ENCODE assay signal across 1 cellular context in the genomic region with DNA sequence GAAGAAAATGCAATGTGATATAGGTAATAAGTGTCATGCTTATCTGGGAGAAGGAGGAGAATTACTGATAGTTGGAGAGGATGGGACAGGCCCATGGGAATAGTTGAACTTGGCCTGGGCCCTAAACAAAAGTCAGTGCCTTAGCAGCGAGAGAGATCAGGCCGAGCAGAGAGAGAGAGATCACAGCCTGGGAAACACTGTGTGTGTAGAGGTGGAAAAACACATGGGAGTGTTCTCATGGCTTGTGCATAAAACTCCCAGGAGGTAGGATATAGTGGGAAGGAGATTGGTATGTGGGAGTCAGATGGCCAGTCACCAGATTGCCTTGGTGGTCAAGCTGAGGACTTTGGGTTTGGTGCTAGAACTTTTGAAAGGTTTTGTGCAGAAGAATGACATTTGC.
TF ChIP-seq lines count a peak whose summit lies in the region.

No MANE protein-coding gene starts in this region.

TF ChIP-seq in H1, 55 proteins besides CTCF, POLR2A, EP300 and RAD21:
- TF ChIP-seq HDAC2 (IDR thresholded peaks at IDR 0.05; ENCODE audit: borderline replicate concordance in 1 of 2, low read depth in 2 of 2, low read length in 2 of 2): no peak
- no peak for TF ChIP-seq TAF1 (IDR thresholded peaks at IDR 0.05; ENCODE audit: low read depth, low read length)
- no peak for TF ChIP-seq ATF2 (IDR thresholded peaks at IDR 0.05; ENCODE audit: low read length)
- TF ChIP-seq HDAC6 (IDR thresholded peaks at IDR 0.05; ENCODE audit: low read depth, low read length): no peak
- no peak for TF ChIP-seq CHD2 (IDR thresholded peaks at IDR 0.05; ENCODE audit: low read length)
- TF ChIP-seq CBX5 (IDR thresholded peaks at IDR 0.05; ENCODE audit: low read depth, low read length): no peak
- no peak for TF ChIP-seq SP1 (IDR thresholded peaks at IDR 0.05; ENCODE audit: low read depth, low read length)
- no peak for TF ChIP-seq KDM5A (IDR thresholded peaks at IDR 0.05; ENCODE audit: low read length)
- TF ChIP-seq SP4 (IDR thresholded peaks at IDR 0.05; ENCODE audit: low read length): no peak
- no peak for TF ChIP-seq SIN3A (conservative IDR thresholded peaks at IDR 0.05 in 1 of 2, IDR thresholded peaks at IDR 0.05 in 1 of 2; ENCODE audit: low read depth in 1 of 2, low read length in 2 of 2)
- no peak for TF ChIP-seq BACH1 (IDR thresholded peaks at IDR 0.05; ENCODE audit: low read length)
- TF ChIP-seq CEBPB (IDR thresholded peaks at IDR 0.05; ENCODE audit: low read depth, low read length): no peak
- no peak for TF ChIP-seq KDM4A (IDR thresholded peaks at IDR 0.05; ENCODE audit: low read depth, low read length, severe bottlenecking)
- no peak for TF ChIP-seq USF2 (IDR thresholded peaks at IDR 0.05; ENCODE audit: low read length)
- TF ChIP-seq YY1 (IDR thresholded peaks at IDR 0.05; ENCODE audit: low read depth, low read length): no peak
- no peak for TF ChIP-seq JUND (IDR thresholded peaks at IDR 0.05; ENCODE audit: low read length)
- no peak for TF ChIP-seq BCL11A (IDR thresholded peaks at IDR 0.05; ENCODE audit: low read depth in 2 of 2, low read length in 2 of 2)
- TF ChIP-seq RFX5 (IDR thresholded peaks at IDR 0.05; ENCODE audit: borderline replicate concordance, low read depth, low read length): no peak
